Comparison of ENCODE assay signal across 10 cellular contexts in genomic region chr21:33844890-33845205, GRCh38.
"Had no signal": no experiment of that assay in that cellular context is flagged by ENCODE, and none has a peak within 500 bp of the region (broad histone marks: within the 10 kb centered on the region; RNA-seq: fewer than 3 reads in every experiment).

No MANE protein-coding gene starts in this region.

- H3K27ac ChIP-seq: stomach had no signal

- H3K4me3 ChIP-seq: mucosa of descending colon, stomach, testis had no signal

- H3K27me3 ChIP-seq: stomach, testis had no signal

- H3K27me3 Mint-ChIP-seq: activated naive CD8-positive, alpha-beta T cell treated with anti-CD3 and anti-CD28 coated beads, Interleukin-2, amount 10 ng/mL, durations not matched to agents 7 days and 5 days had no signal

- H3K36me3 Mint-ChIP-seq: activated naive CD8-positive, alpha-beta T cell treated with anti-CD3 and anti-CD28 coated beads, Interleukin-2, amount 10 ng/mL, durations not matched to agents 7 days and 5 days had no signal

- H3K9me3 Mint-ChIP-seq: T-helper 2 cell treated with Interferon-gamma antibody and Interleukin-4, amounts not matched to agents 5 μg/mL and 100 μg/mL, for 36 hours had no signal

- H3K4me3 Mint-ChIP-seq: activated naive CD8-positive, alpha-beta T cell treated with anti-CD3 and anti-CD28 coated beads, Interleukin-2, amount 10 ng/mL, durations not matched to agents 7 days and 5 days; naive thymus-derived CD8-positive, alpha-beta T cell; T-helper 2 cell treated with Interferon-gamma antibody and Interleukin-4, amounts not matched to agents 5 μg/mL and 100 μg/mL, for 36 hours had no signal

- H3K4me1 Mint-ChIP-seq: activated naive CD8-positive, alpha-beta T cell treated with anti-CD3 and anti-CD28 coated beads, Interleukin-2, amount 10 ng/mL, durations not matched to agents 7 days and 5 days; naive thymus-derived CD8-positive, alpha-beta T cell had no signal

- H3K27ac Mint-ChIP-seq: activated naive CD8-positive, alpha-beta T cell treated with anti-CD3 and anti-CD28 coated beads, Interleukin-2, amount 10 ng/mL, durations not matched to agents 7 days and 5 days; naive thymus-derived CD8-positive, alpha-beta T cell; T-helper 2 cell treated with Interferon-gamma antibody and Interleukin-4, amounts not matched to agents 5 μg/mL and 100 μg/mL, for 36 hours had no signal

- H3K9me3 ChIP-seq: mucosa of descending colon, stomach, testis had no signal

- ATAC-seq: mucosa of descending colon; naive thymus-derived CD8-positive, alpha-beta T cell had no signal

- DNase-seq: activated CD4-positive, alpha-beta T cell treated with anti-CD3 and anti-CD28 coated beads, Interleukin-2, amount 50 U/mL, for 1 hour; activated naive CD4-positive, alpha-beta T cell; activated naive CD8-positive, alpha-beta T cell treated with anti-CD3 and anti-CD28 coated beads, Interleukin-2, amount 10 ng/mL, durations not matched to agents 7 days and 5 days; mucosa of descending colon; naive thymus-derived CD8-positive, alpha-beta T cell; stimulated activated CD4-positive, alpha-beta T cell treated with anti-CD3 and anti-CD28 coated beads, Interleukin-12 subunit alpha, Interleukin-12 subunit beta, amount 100 ng/mL, for 4 hours; stimulated activated CD4-positive, alpha-beta T cell treated with anti-CD3 and anti-CD28 coated beads, Interleukin-2, amount 100 ng/mL, for 24 hours; stomach; testis had no signal
